Comparison of ENCODE assay signal across 8 cellular contexts in genomic region chr1:1631793-1632420, GRCh38. TPM values are rescaled to one million over a fixed set of nuclear protein-coding genes. Genes with fewer than 3 reads are reported as not detected.
A peak's percentile ranks its signal among the peaks of the same experiment; 100 is the strongest.
DNase-seq lines count a peak whose midpoint lies in the region; ATAC-seq, FAIRE-seq and TF ChIP-seq lines count a peak whose summit lies in the region.

MMP23B (plus strand) TSS chr1:1632173; CDS start chr1:1632219, 46 bp downstream.

- CTCF ChIA-PET in T-cell (lab: Charles Lee), result no interaction called here

- H3K27ac Mint-ChIP-seq in T-cell, result peak within 1 kb of the TSS; percentile 39 to 49

- no peaks in the 10 kb centered on the region for H3K9me2 ChIP-seq in hepatocyte (replicated peaks; ENCODE audit: insufficient read depth)

- no peaks in the 10 kb centered on the region for H4K20me1 ChIP-seq in hepatocyte (ENCODE audit: insufficient read depth, poor library complexity, severe bottlenecking)

- intact Hi-C loops in sigmoid colon (cut with DNase I), result no loop called here

- peaks cover 4 to 7% (median 5%) of the 10 kb centered on the region in 3 donors for H3K4me1 Mint-ChIP-seq in T-cell

- TF ChIP-seq POLR2A in GM12892 (IDR thresholded peaks at IDR 0.05; ENCODE audit: low read depth, low read length) (no peak), sigmoid colon (IDR thresholded peaks at IDR 0.05) (no peak)

- no peak within 1 kb of the TSS for H2AFZ ChIP-seq in hepatocyte

- peaks cover 0 to 4% of the 10 kb centered on the region in 2 donors for H3K27me3 Mint-ChIP-seq in T-cell

- DNase-seq in GM12892 (ENCODE audit: insufficient read length) (peak; percentile 37), T-cell (peak in 1 of 34 experiments; percentile 19), hepatocyte (ENCODE audit: low spot score) (peak; percentile 68), sigmoid colon (peak; percentile 69), RPMI8226 (no peak), foreskin keratinocyte (no peak), NCI-H226 (no peak), globus pallidus (ENCODE audit: low spot score) (no peak)

- TF ChIP-seq CTCF in hepatocyte (IDR thresholded peaks at IDR 0.05; ENCODE audit: poor library complexity), result no peak
- TF ChIP-seq CTCF in sigmoid colon (IDR thresholded peaks at IDR 0.05), result no peak
- TF ChIP-seq CTCF in foreskin keratinocyte (conservative IDR thresholded peaks at IDR 0.05), result no peak

- ATAC-seq in T-cell (replicated peaks in 1 of 4) (no peak), foreskin keratinocyte (no peak)

- peak within 1 kb of the TSS; percentile 62 to 69 (median 65) for H3K4me3 Mint-ChIP-seq in T-cell

- H3K9me3 Mint-ChIP-seq in T-cell, result no peaks in the 10 kb centered on the region

- POLR2A ChIA-PET in T-cell (lab: Charles Lee), result no interaction called here

- no peak for FAIRE-seq in GM12892 (lab: Jason Lieb, UNC)

- H3K27me3 ChIP-seq in hepatocyte (peaks cover 15% of the 10 kb centered on the region), sigmoid colon (peaks cover 17 to 40% (median 36%) of the 10 kb centered on the region in 3 donors), foreskin keratinocyte (peaks cover 22% of the 10 kb centered on the region)

- no peaks in the 10 kb centered on the region for H3K36me3 ChIP-seq in hepatocyte (replicated peaks; ENCODE audit: insufficient read depth, low read depth)
- H3K36me3 ChIP-seq in sigmoid colon, result peaks cover 4 to 31% (median 16%) of the 10 kb centered on the region in 4 donors

- H3K4me1 ChIP-seq in hepatocyte (ENCODE audit: insufficient read depth), result peaks cover 19% of the 10 kb centered on the region
- H3K4me1 ChIP-seq in sigmoid colon, result peaks cover 0 to 25% (median 20%) of the 10 kb centered on the region in 4 donors
- H3K4me1 ChIP-seq in foreskin keratinocyte, result no peaks in the 10 kb centered on the region

- no peak for TF ChIP-seq EP300 in sigmoid colon (IDR thresholded peaks at IDR 0.05)

- H3K4me3 ChIP-seq in hepatocyte (peak within 1 kb of the TSS; percentile 36), sigmoid colon (peak within 1 kb of the TSS in 3 of 4 donors; percentile 20 to 46 (median 36))

- H3K4me2 ChIP-seq in hepatocyte, result peak within 1 kb of the TSS; percentile 75

- WGBS in hepatocyte (ENCODE audit: low lambda C conversion rate, missing lambda C conversion rate), result 2% methylated on average over 11 of the region's 48 CpGs
- WGBS in sigmoid colon, 2 donors, result 3% methylated on average over 48 of the region's 48 CpGs

- peaks cover 4% of the 10 kb centered on the region for H3K36me3 Mint-ChIP-seq in T-cell

- H3K27ac ChIP-seq in hepatocyte (peak within 1 kb of the TSS; percentile 92), sigmoid colon (peak within 1 kb of the TSS; percentile 70 to 85 (median 74)), foreskin keratinocyte (no peak within 1 kb of the TSS)

- H3K9me3 ChIP-seq in hepatocyte (ENCODE audit: low read depth) (no peaks in the 10 kb centered on the region), sigmoid colon (no peaks in the 10 kb centered on the region)

- H3K79me2 ChIP-seq in hepatocyte, result no peaks in the 10 kb centered on the region

RNA-seq across cellular contexts. Expression of gene MMP23B, which starts in this region (rescaled TPM):
- not detected for polyA plus RNA-seq in GM12892 (2012; ENCODE audit: missing spikeins)
- total RNA-seq in T-cell, result 10 to 100 TPM in 1 of 5 donors, 1 to 10 TPM in 4; 4.8 to 11.2 (median 6.8) TPM
- total RNA-seq in hepatocyte, result 48.0 and 73.4 TPM in 2 replicates
- polyA plus RNA-seq in hepatocyte, result 136 and 184 TPM in 2 replicates
- total RNA-seq in sigmoid colon, result 10 to 100 TPM in 2 of 4 donors, 1 to 10 TPM in 2; 1.8 to 58.7 (median 17.2) TPM
- 1 to 10 TPM; 2.2 to 3.6 (median 2.3) TPM for polyA plus RNA-seq in sigmoid colon
- 1.2 TPM in 1 of 2 replicates, not detected in the other for total RNA-seq in foreskin keratinocyte
- 0.86 and 1.3 TPM in 2 replicates for polyA plus RNA-seq in foreskin keratinocyte

Comparison
In these comparisons a context has a peak if more than half of its experiments do, and no peak if none do; other contexts are left out.
1. RNA of gene MMP23B (polyA plus RNA-seq): 136 to 184 TPM in hepatocyte; 2.2 to 3.6 TPM in sigmoid colon and 0.86 to 1.3 TPM in foreskin keratinocyte; every median in the first group is over 10 times any median in the second.
2. DNase-seq: peak in GM12892 (single experiment), hepatocyte (single experiment) and sigmoid colon (single experiment); none in RPMI8226 (single experiment), foreskin keratinocyte (0 of 2), NCI-H226 (single experiment) and globus pallidus (single experiment).